In genomic region chr14:71322660-71323250, GRCh38 we compare ENCODE assay signal across 2 cellular contexts.
TF ChIP-seq lines count a peak whose summit lies in the region.

No MANE protein-coding gene starts in this region.

TF ChIP-seq in A549, 52 proteins besides CTCF, POLR2A, EP300 and RAD21 (continued from another document):
- TF ChIP-seq SMC3 (IDR thresholded peaks at IDR 0.05) (0 out of 3 replicates have a peak, but pooled peaks have one; percentile 33), FOSB (CRISPR knock-in tag; IDR thresholded peaks at IDR 0.05) (no peak)

TF ChIP-seq in HepG2, 621 proteins besides CTCF, POLR2A, EP300 and RAD21 (continued from another document):
- TF ChIP-seq ZNF687 (CRISPR knock-in tag; IDR thresholded peaks at IDR 0.05) (no peak), SMC3 (IDR thresholded peaks at IDR 0.05; ENCODE audit: low read length) (peak; percentile 24; the same call in 1 of the 2 replicates)
